In genomic region chr1:30318413-30318812, GRCh38 we compare ENCODE assay signal across 23 cellular contexts.
"Had no signal": no experiment of that assay in that cellular context is flagged by ENCODE, and none has a peak within 500 bp of the region (broad histone marks: within the 10 kb centered on the region; RNA-seq: fewer than 3 reads in every experiment).

No MANE protein-coding gene starts in this region.

- H3K4me1 ChIP-seq: gastrocnemius medialis, heart left ventricle, right atrium auricular region, transverse colon had no signal

- H3K9me3 ChIP-seq: gastrocnemius medialis, transverse colon had no signal

- H3K36me3 Mint-ChIP-seq: activated naive CD8-positive, alpha-beta T cell treated with anti-CD3 and anti-CD28 coated beads, Interleukin-2, amount 10 ng/mL, durations not matched to agents 7 days and 5 days; memory B cell had no signal

- H3K4me1 Mint-ChIP-seq: activated B cell treated with CpG ODN at 0.5 μM for 24 hours; activated naive CD8-positive, alpha-beta T cell treated with anti-CD3 and anti-CD28 coated beads, Interleukin-2, amount 10 ng/mL, durations not matched to agents 7 days and 5 days had no signal

- H3K27ac ChIP-seq: epithelial cell of prostate, gastrocnemius medialis, heart left ventricle, right atrium auricular region, transverse colon had no signal

- ATAC-seq: activated CD8-positive, alpha-beta T cell treated with anti-CD3 and anti-CD28 coated beads, Interleukin-2, amount 10 ng/mL, durations not matched to agents 7 days and 5 days; gastrocnemius medialis; heart left ventricle; left ventricle myocardium superior had no signal

- H3K27me3 Mint-ChIP-seq: activated B cell treated with CpG ODN at 0.5 μM for 24 hours had no signal

- FAIRE-seq: TTC549 had no signal

- H3K4me3 ChIP-seq: gastrocnemius medialis, heart left ventricle, right atrium auricular region, transverse colon had no signal

- H3K9me3 Mint-ChIP-seq: activated B cell treated with CpG ODN at 0.5 μM for 24 hours; activated naive CD8-positive, alpha-beta T cell treated with anti-CD3 and anti-CD28 coated beads, Interleukin-2, amount 10 ng/mL, durations not matched to agents 7 days and 5 days; dendritic cell treated with granulocyte-macrophage colony-stimulating factor and Interleukin-4, amounts not matched to agents 40 ng/mL and 50 ng/mL, for 4 days; memory B cell; nephron had no signal

- H3K36me3 ChIP-seq: gastrocnemius medialis, heart left ventricle, right atrium auricular region, transverse colon had no signal

- H3K27me3 ChIP-seq: right atrium auricular region had no signal

- DNase-seq: activated B cell treated with CpG ODN at 0.5 μM for 24 hours; activated CD4-positive, alpha-beta T cell treated with anti-CD3 and anti-CD28 coated beads for 48 hours; activated CD8-positive, alpha-beta T cell treated with anti-CD3 and anti-CD28 coated beads, Interleukin-2, amount 10 ng/mL, durations not matched to agents 7 days and 5 days; activated naive CD4-positive, alpha-beta T cell; activated naive CD8-positive, alpha-beta T cell treated with anti-CD3 and anti-CD28 coated beads, Interleukin-2, amount 10 ng/mL, durations not matched to agents 7 days and 5 days; activated T-cell treated with anti-CD3 and anti-CD28 coated beads for 4 hours; cerebellar nuclear complex; effector memory CD4-positive, alpha-beta T cell; gastrocnemius medialis; heart left ventricle; left ventricle myocardium superior; occipital lobe; stimulated activated CD4-positive, alpha-beta T cell treated with anti-CD3 and anti-CD28 coated beads, Interleukin-15, amount 100 ng/mL, for 24 hours; stimulated activated CD4-positive, alpha-beta T cell treated with anti-CD3 and anti-CD28 coated beads, Interleukin-4, amount 100 ng/mL, for 1 hour; stimulated activated naive CD4-positive, alpha-beta T cell treated with Interleukin-2 at 50 U/mL for 16 hours; transverse colon had no signal

- H3K27ac Mint-ChIP-seq: activated B cell treated with CpG ODN at 0.5 μM for 24 hours; activated CD8-positive, alpha-beta T cell treated with anti-CD3 and anti-CD28 coated beads, Interleukin-2, amount 10 ng/mL, durations not matched to agents 7 days and 5 days; activated naive CD8-positive, alpha-beta T cell treated with anti-CD3 and anti-CD28 coated beads, Interleukin-2, amount 10 ng/mL, durations not matched to agents 7 days and 5 days; dendritic cell treated with granulocyte-macrophage colony-stimulating factor and Interleukin-4, amounts not matched to agents 40 ng/mL and 50 ng/mL, for 4 days; memory B cell; progenitor cell of endocrine pancreas had no signal

- H3K4me3 Mint-ChIP-seq: activated B cell treated with CpG ODN at 0.5 μM for 24 hours; activated CD8-positive, alpha-beta T cell treated with anti-CD3 and anti-CD28 coated beads, Interleukin-2, amount 10 ng/mL, durations not matched to agents 7 days and 5 days; activated naive CD8-positive, alpha-beta T cell treated with anti-CD3 and anti-CD28 coated beads, Interleukin-2, amount 10 ng/mL, durations not matched to agents 7 days and 5 days; dendritic cell treated with granulocyte-macrophage colony-stimulating factor and Interleukin-4, amounts not matched to agents 40 ng/mL and 50 ng/mL, for 4 days; memory B cell; nephron had no signal
